ENCODE assay signal across 26 cellular contexts in the genomic region with DNA sequence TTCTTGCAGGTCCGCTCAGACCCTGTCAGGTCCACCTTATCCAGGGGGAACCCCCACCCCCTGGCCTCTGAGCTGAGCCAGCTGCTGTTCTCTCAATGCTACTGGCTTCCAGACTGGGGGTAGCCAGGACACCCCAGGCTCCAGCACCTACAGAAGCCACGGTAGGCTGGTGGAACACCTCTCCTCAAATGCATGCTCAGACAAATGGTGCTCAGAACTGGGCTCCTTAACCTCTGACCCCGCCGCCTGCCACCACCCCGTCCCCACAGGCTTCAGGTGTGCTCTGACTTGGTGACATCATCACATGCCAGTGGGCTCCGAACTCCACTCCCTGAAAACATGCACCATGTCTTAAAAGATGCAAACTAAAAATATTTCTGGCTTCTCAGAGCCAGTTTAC. TPM values are rescaled to one million over a fixed set of nuclear protein-coding genes. Genes with fewer than 3 reads are reported as not detected.
A peak's percentile ranks its signal among the peaks of the same experiment; 100 is the strongest.
DNase-seq lines count a peak whose midpoint lies in the region; ATAC-seq, FAIRE-seq and TF ChIP-seq lines count a peak whose summit lies in the region.
"Had no signal": no experiment of that assay in that cellular context is flagged by ENCODE, and none has a peak within 500 bp of the region (broad histone marks: within the 10 kb centered on the region; RNA-seq: fewer than 3 reads in every experiment).

No MANE protein-coding gene starts in this region.

- H3K9me3 Mint-ChIP-seq in activated naive CD4-positive, alpha-beta T cell treated with anti-CD3 and anti-CD28 coated beads for 36 hours, result no peaks in the 10 kb centered on the region
- no peaks in the 10 kb centered on the region for H3K9me3 Mint-ChIP-seq in brain
- H3K9me3 Mint-ChIP-seq in stimulated activated effector memory CD8-positive, alpha-beta T cell treated with anti-CD3 and anti-CD28 coated beads, Interleukin-12 subunit alpha, Interleukin-12 subunit beta, amount 100 ng/mL, for 72 hours, result no peaks in the 10 kb centered on the region

- no peaks in the 10 kb centered on the region for H3K9me3 ChIP-seq in SK-N-MC (ENCODE audit: low read depth, low read length)
- H3K9me3 ChIP-seq: heart right ventricle, psoas muscle had no signal

- no peak overlapping the region for H3K9ac ChIP-seq in SK-N-MC (ENCODE audit: insufficient read length)
- H3K9ac ChIP-seq: KMS-11 had no signal

- H3K27ac Mint-ChIP-seq in activated naive CD4-positive, alpha-beta T cell treated with anti-CD3 and anti-CD28 coated beads for 36 hours, result peak overlapping the region; percentile 85
- peak overlapping the region in 3 of 5 experiments; percentile 51 to 69 (median 63) for H3K27ac Mint-ChIP-seq in brain
- peak overlapping the region; percentile 85 for H3K27ac Mint-ChIP-seq in stimulated activated effector memory CD8-positive, alpha-beta T cell treated with anti-CD3 and anti-CD28 coated beads, Interleukin-12 subunit alpha, Interleukin-12 subunit beta, amount 100 ng/mL, for 72 hours
- H3K27ac Mint-ChIP-seq: memory B cell had no signal

- no peaks in the 10 kb centered on the region for H3K27me3 Mint-ChIP-seq in activated naive CD4-positive, alpha-beta T cell treated with anti-CD3 and anti-CD28 coated beads for 36 hours (ENCODE audit: low read depth)
- H3K27me3 Mint-ChIP-seq in brain, result peaks cover 3% of the 10 kb centered on the region
- H3K27me3 Mint-ChIP-seq: memory B cell had no signal

- H3K4me3 Mint-ChIP-seq in activated naive CD4-positive, alpha-beta T cell treated with anti-CD3 and anti-CD28 coated beads for 36 hours, result no peak overlapping the region
- H3K4me3 Mint-ChIP-seq in brain, result peak overlapping the region in 1 of 5 experiments; percentile 35
- H3K4me3 Mint-ChIP-seq in stimulated activated effector memory CD8-positive, alpha-beta T cell treated with anti-CD3 and anti-CD28 coated beads, Interleukin-12 subunit alpha, Interleukin-12 subunit beta, amount 100 ng/mL, for 72 hours, result no peak overlapping the region
- H3K4me3 Mint-ChIP-seq: memory B cell had no signal

- H3K4me1 Mint-ChIP-seq in activated naive CD4-positive, alpha-beta T cell treated with anti-CD3 and anti-CD28 coated beads for 36 hours (ENCODE audit: low read depth), result peaks cover 91% of the 10 kb centered on the region
- peaks cover 57% of the 10 kb centered on the region for H3K4me1 Mint-ChIP-seq in brain
- H3K4me1 Mint-ChIP-seq in stimulated activated effector memory CD8-positive, alpha-beta T cell treated with anti-CD3 and anti-CD28 coated beads, Interleukin-12 subunit alpha, Interleukin-12 subunit beta, amount 100 ng/mL, for 72 hours, result peaks cover 93% of the 10 kb centered on the region
- H3K4me1 Mint-ChIP-seq: memory B cell had no signal

- no peak overlapping the region for H3K4me3 ChIP-seq in SK-N-MC
- H3K4me3 ChIP-seq: dorsolateral prefrontal cortex, GM12878, heart right ventricle, psoas muscle had no signal

- intact Hi-C loops in activated naive CD4-positive, alpha-beta T cell treated with anti-CD3 and anti-CD28 coated beads for 36 hours (cut with micrococcal nuclease), result no loop called here

- H3K27ac ChIP-seq in SK-N-MC, result peak overlapping the region; percentile 67; the same call in 1 of the 2 replicates
- H3K27ac ChIP-seq: dorsolateral prefrontal cortex, heart right ventricle, KMS-11, psoas muscle had no signal

- no peak for ATAC-seq in stimulated activated effector memory CD8-positive, alpha-beta T cell treated with anti-CD3 and anti-CD28 coated beads, Interleukin-12 subunit alpha, Interleukin-12 subunit beta, amount 100 ng/mL, for 72 hours
- no peak for ATAC-seq in HG03342 (IDR thresholded peaks at IDR 0.05; ENCODE audit: unreplicated experiment)
- no peak for ATAC-seq in GM19395 (IDR thresholded peaks at IDR 0.05; ENCODE audit: unreplicated experiment)
- ATAC-seq: heart right ventricle, left colon, PC-3, psoas muscle had no signal

- DNase-seq in activated naive CD4-positive, alpha-beta T cell treated with anti-CD3 and anti-CD28 coated beads for 36 hours, result no peak
- DNase-seq in activated naive CD4-positive, alpha-beta T cell treated with Interleukin-2 at 50 U/mL for 16 hours, result no peak
- DNase-seq in SK-N-MC (ENCODE audit: low read depth, low spot score) (no peak), H54 (ENCODE audit: insufficient read length, low spot score) (no peak)
- no peak for DNase-seq in stimulated activated effector memory CD8-positive, alpha-beta T cell treated with anti-CD3 and anti-CD28 coated beads, Interleukin-12 subunit alpha, Interleukin-12 subunit beta, amount 100 ng/mL, for 72 hours (ENCODE audit: low spot score in 2 of 2)
- DNase-seq: activated CD4-positive, alpha-beta T cell treated with anti-CD3 and anti-CD28 coated beads for 1 hour; activated CD8-positive, alpha-beta memory T cell treated with anti-CD3 and anti-CD28 coated beads, Interleukin-2, amount 50 U/mL, for 4 hours; activated gamma-delta T cell; dorsolateral prefrontal cortex; H7; heart right ventricle; left colon; NCI-H1436 treated with DMSO at 0.1 percent for 48 hours; nucleus accumbens; psoas muscle; SHP77 had no signal

- TF ChIP-seq POLR2A in H54 (IDR thresholded peaks at IDR 0.05; ENCODE audit: low read depth, low read length), result no peak

- FAIRE-seq in H54 (lab: Jason Lieb, UNC), result no peak
- FAIRE-seq: GM12878 had no signal

- peaks cover 37% of the 10 kb centered on the region for H3K36me3 Mint-ChIP-seq in activated naive CD4-positive, alpha-beta T cell treated with anti-CD3 and anti-CD28 coated beads for 36 hours (ENCODE audit: low read depth)
- H3K36me3 Mint-ChIP-seq in brain, result peaks cover 19% of the 10 kb centered on the region
- H3K36me3 Mint-ChIP-seq in stimulated activated effector memory CD8-positive, alpha-beta T cell treated with anti-CD3 and anti-CD28 coated beads, Interleukin-12 subunit alpha, Interleukin-12 subunit beta, amount 100 ng/mL, for 72 hours, result peaks cover 72% of the 10 kb centered on the region
- H3K36me3 Mint-ChIP-seq: memory B cell had no signal

- TF ChIP-seq CTCF in brain (conservative IDR thresholded peaks at IDR 0.05), result no peak

- CTCF ChIA-PET in activated naive CD4-positive, alpha-beta T cell treated with anti-CD3 and anti-CD28 coated beads for 36 hours (lab: Charles Lee), result interaction anchor here (0.9 to 1.9 kb wide), 4 partner anchors 10 to 49 kb away, joined by 3 to 10 read pairs (median 5); no protein-coding TSS in a partner anchor

- H3K36me3 ChIP-seq in SK-N-MC (ENCODE audit: insufficient read depth, low read length), result peaks cover 90% of the 10 kb centered on the region
- H3K36me3 ChIP-seq: heart right ventricle had no signal

RNA-seq across cellular contexts. Expression of gene BCL11B, which starts 54.4 kb away (rescaled TPM):
- total RNA-seq in activated naive CD4-positive, alpha-beta T cell treated with anti-CD3 and anti-CD28 coated beads for 36 hours, result 10 to 100 TPM; 71.7 to 71.9 TPM
- polyA plus RNA-seq in brain (ENCODE audit: insufficient read depth, low read depth, low replicate concordance), result 1.6 TPM
- total RNA-seq: fibroblast of villous mesenchyme, NCI-H460 had no signal
- polyA plus RNA-seq: BJ had no signal
